8 cellular contexts compared by ENCODE assay signal in the genomic region with DNA sequence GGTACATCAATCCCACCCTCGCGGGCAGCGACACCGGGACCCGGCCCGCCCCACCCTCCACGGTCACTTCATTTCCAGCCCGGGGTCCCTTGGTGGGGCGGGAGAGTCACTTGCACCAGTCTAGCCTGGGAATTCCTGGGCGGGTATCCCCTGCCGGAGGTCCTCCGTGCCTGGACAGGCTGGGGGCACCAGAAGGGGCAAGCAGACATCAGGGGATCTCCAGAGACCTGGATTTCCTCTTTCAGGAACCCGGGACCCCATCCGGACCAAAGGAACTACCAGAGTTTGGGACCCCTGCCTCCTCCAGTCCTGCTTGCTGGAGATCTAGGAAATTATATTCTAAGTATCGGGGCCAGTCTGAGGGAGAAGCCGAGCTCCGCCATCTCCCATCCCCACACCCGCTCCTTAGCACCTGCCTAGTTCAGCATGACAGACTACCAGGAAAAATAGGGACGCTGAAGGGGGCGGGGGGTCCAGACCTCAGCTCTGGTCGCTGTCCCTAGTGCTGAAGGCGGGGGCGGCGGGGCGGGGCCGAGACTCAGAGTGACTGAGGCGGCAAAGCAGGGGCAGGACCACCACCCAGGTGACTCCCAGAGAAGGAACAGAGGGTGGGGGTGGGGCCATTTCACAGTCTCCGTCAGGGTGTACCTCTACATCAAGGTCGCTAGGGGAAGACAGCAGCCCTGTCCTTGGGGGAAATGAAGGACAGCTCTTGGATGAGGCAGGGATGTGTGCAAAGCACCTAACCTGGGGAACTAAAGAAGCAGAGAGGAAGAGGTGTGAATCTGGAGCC. TPM values are rescaled to one million over a fixed set of nuclear protein-coding genes. Genes with fewer than 3 reads are reported as not detected.
DNase-seq lines count a peak whose midpoint lies in the region; ATAC-seq and TF ChIP-seq lines count a peak whose summit lies in the region.

No MANE protein-coding gene starts in this region.

- intact Hi-C loops in mucosa of descending colon (cut with DNase I, micrococcal nuclease) = loop anchor here in 1 of 2 donors (10.0 kb wide), 1 partner anchor 47 kb away; the partner anchor contains the start of gene RUSC1

- no peaks in the 10 kb centered on the region for H3K36me3 ChIP-seq in mucosa of descending colon (ENCODE audit: low read depth)

- ATAC-seq in mucosa of descending colon = peak; percentile 57

- H3K4me3 ChIP-seq in mucosa of descending colon = peak overlapping the region; percentile 46

- DNase-seq in A172 (ENCODE audit: low spot score) = peak; percentile 42
- peak; percentile 65 for DNase-seq in GM19240 (ENCODE audit: insufficient read length, low spot score)
- peak; percentile 61 for DNase-seq in NCI-H2227 treated with DMSO at 0.1 percent for 48 hours (lab: John Stamatoyannopoulos, UW)
- peak; percentile 82 to 83 for DNase-seq in activated CD4-positive, alpha-beta T cell treated with anti-CD3 and anti-CD28 coated beads, Interleukin-2, amount 50 U/mL, for 48 hours
- DNase-seq in ecto neural progenitor cell (ENCODE audit: low spot score) = peak; percentile 89
- DNase-seq in mucosa of descending colon = peak; percentile 80 to 82 (median 81)
- peak; percentile 63 for DNase-seq in stimulated activated CD8-positive, alpha-beta memory T cell treated with anti-CD3 and anti-CD28 coated beads, Interleukin-4, amount 100 ng/mL, for 24 hours (ENCODE audit: low read depth)
- DNase-seq in cortex of kidney (lab: John Stamatoyannopoulos, UW) = no peak

- H3K9me3 ChIP-seq in mucosa of descending colon = no peaks in the 10 kb centered on the region

- TF ChIP-seq CTCF in mucosa of descending colon (IDR thresholded peaks at IDR 0.05) = no peak

- peaks cover 8% of the 10 kb centered on the region for H3K4me1 ChIP-seq in mucosa of descending colon (ENCODE audit: low read depth)

RNA-seq across cellular contexts. Expression of gene HCN3, which starts 0.8 kb away (rescaled TPM):
- total RNA-seq in A172 (2014; rRNA removed; shearing (Covaris generic)) = 0.98 and 1.0 TPM in 2 replicates
- total RNA-seq in mucosa of descending colon = 10 to 100 TPM; 10.3 to 15.6 (median 10.8) TPM

RNA-seq across cellular contexts. Expression of gene CLK2, which starts 4.8 kb away (rescaled TPM):
- total RNA-seq in A172 (2014; rRNA removed; shearing (Covaris generic)) = 13.9 and 21.6 TPM in 2 replicates
- total RNA-seq in mucosa of descending colon = 10 to 100 TPM; 43.7 to 51.7 (median 47.8) TPM

RNA-seq across cellular contexts. Expression of gene SCAMP3, which starts 15.9 kb away (rescaled TPM):
- 136 and 169 TPM in 2 replicates for total RNA-seq in A172 (2014; rRNA removed; shearing (Covaris generic))
- total RNA-seq in mucosa of descending colon = 10 to 100 TPM; 43.6 to 53.4 (median 46.8) TPM

RNA-seq across cellular contexts. Expression of gene ENTREP3, which starts 22.8 kb away (rescaled TPM):
- total RNA-seq in A172 (2014; rRNA removed; shearing (Covaris generic)) = 10.7 and 11.4 TPM in 2 replicates
- total RNA-seq in mucosa of descending colon = 10 to 100 TPM; 16.9 to 42.6 (median 20.4) TPM

RNA-seq across cellular contexts. Expression of gene PKLR, which starts 23.1 kb away (rescaled TPM):
- total RNA-seq in A172 (2014; rRNA removed; shearing (Covaris generic)) = not detected in 2 replicates
- total RNA-seq in mucosa of descending colon = 1 to 10 TPM in 2 of 3 donors, under 1 TPM in 1; 0.63 to 2.0 (median 1.5) TPM
